16 cellular contexts compared by ENCODE assay signal in genomic region chrX:2665387-2666304, GRCh38.
"Had no signal": no experiment of that assay in that cellular context is flagged by ENCODE, and none has a peak within 500 bp of the region (broad histone marks: within the 10 kb centered on the region; RNA-seq: fewer than 3 reads in every experiment).

No MANE protein-coding gene starts in this region.

- H3K4me1 Mint-ChIP-seq: T-cell had no signal

- H3K9me3 ChIP-seq: esophagus squamous epithelium, pancreas, transverse colon had no signal

- H3K4me3 ChIP-seq: dorsolateral prefrontal cortex, esophagus squamous epithelium, pancreas, skin epidermis, transverse colon had no signal

- H3K36me3 ChIP-seq: brain microvascular endothelial cell, esophagus squamous epithelium, pancreas, transverse colon had no signal

- H3K27ac ChIP-seq: dorsolateral prefrontal cortex, pancreas had no signal

- H3K4me3 Mint-ChIP-seq: T-cell had no signal

- FAIRE-seq: islet of Langerhans, pancreas had no signal

- H3K9me3 Mint-ChIP-seq: activated T-helper 2 cell treated with anti-CD3 and anti-CD28 coated beads, Interferon-gamma antibody, Interleukin-2, Interleukin-4, amounts not matched to agents 10 μg/mL and 5 μg/mL and 100 μg/mL, durations not matched to agents 14 hours and 24 hours and 36 hours; T-cell had no signal

- H3K27me3 ChIP-seq: brain microvascular endothelial cell, esophagus squamous epithelium, pancreas, transverse colon had no signal

- DNase-seq: activated CD4-positive, alpha-beta T cell treated with anti-CD3 and anti-CD28 coated beads for 48 hours; activated naive CD4-positive, alpha-beta T cell treated with anti-CD3 and anti-CD28 coated beads, Interleukin-2, amount 50 U/mL, for 16 hours; amygdala; brain microvascular endothelial cell; dorsolateral prefrontal cortex; esophagus squamous epithelium; foreskin melanocyte; head of caudate nucleus; pancreas; retina; substantia nigra; T-cell; transverse colon had no signal

- H3K27ac Mint-ChIP-seq: activated T-helper 2 cell treated with anti-CD3 and anti-CD28 coated beads, Interferon-gamma antibody, Interleukin-2, Interleukin-4, amounts not matched to agents 10 μg/mL and 5 μg/mL and 100 μg/mL, durations not matched to agents 14 hours and 24 hours and 36 hours; T-cell had no signal

- H3K27me3 Mint-ChIP-seq: T-cell had no signal
